In the genomic region with DNA sequence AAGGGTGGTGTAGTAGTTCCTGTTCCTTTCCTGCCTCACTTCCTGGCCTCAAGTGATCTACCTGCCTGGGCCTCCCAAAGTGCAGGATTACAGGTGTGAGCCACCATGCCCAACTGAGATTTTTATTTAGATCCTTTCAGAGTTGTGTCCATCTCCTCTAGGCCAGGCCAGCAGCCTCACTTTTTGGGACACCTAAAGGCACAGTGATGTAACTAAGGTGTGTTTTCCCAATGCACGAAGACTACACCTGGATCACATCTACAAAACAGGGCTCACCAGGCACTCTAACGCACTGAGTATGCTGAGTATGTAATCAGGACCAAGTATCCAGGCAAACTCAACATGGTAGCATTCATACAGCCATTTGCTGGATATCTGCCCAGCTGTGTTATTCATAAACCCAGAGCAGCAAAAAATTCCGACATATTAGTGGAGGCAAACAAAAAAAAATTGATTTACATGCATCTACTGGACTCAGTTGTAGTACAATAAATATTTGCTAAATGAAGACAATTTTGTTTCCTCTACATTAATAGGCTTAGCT, we compare ENCODE assay signal across 9 cellular contexts. TPM values are rescaled to one million over a fixed set of nuclear protein-coding genes. Genes with fewer than 3 reads are reported as not detected.
DNase-seq lines count a peak whose midpoint lies in the region; ATAC-seq and TF ChIP-seq lines count a peak whose summit lies in the region.
"Had no signal": no experiment of that assay in that cellular context is flagged by ENCODE, and none has a peak within 500 bp of the region (broad histone marks: within the 10 kb centered on the region; RNA-seq: fewer than 3 reads in every experiment).

No MANE protein-coding gene starts in this region.

- no peak for DNase-seq in activated T-cell treated with anti-CD3 and anti-CD28 coated beads, Interleukin-2, amount 50 U/mL, for 72 hours
- DNase-seq in activated T-cell treated with anti-CD3 and anti-CD28 coated beads for 4 hours (no peak), left lung (no peak), thyroid gland (no peak), SHP77 treated with DMSO at 0.1 percent for 48 hours (lab: John Stamatoyannopoulos, UW) (no peak)
- DNase-seq in activated naive CD8-positive, alpha-beta T cell treated with anti-CD3 and anti-CD28 coated beads for 36 hours, result no peak
- DNase-seq: BE2C had no signal

- no peaks in the 10 kb centered on the region for H3K9me3 ChIP-seq in left lung
- H3K9me3 ChIP-seq in thyroid gland, result no peaks in the 10 kb centered on the region
- H3K9me3 ChIP-seq: BE2C had no signal

- intact Hi-C loops in left lung (cut with DNase I), result no loop called here
- intact Hi-C loops in thyroid gland (cut with DNase I), result no loop called here

- H3K27me3 Mint-ChIP-seq in activated T-cell treated with anti-CD3 and anti-CD28 coated beads, Interleukin-2, amount 50 U/mL, for 72 hours (ENCODE audit: low read depth), result no peaks in the 10 kb centered on the region
- H3K27me3 Mint-ChIP-seq in activated naive CD8-positive, alpha-beta T cell treated with anti-CD3 and anti-CD28 coated beads for 36 hours, result no peaks in the 10 kb centered on the region

- H3K4me1 Mint-ChIP-seq in activated T-cell treated with anti-CD3 and anti-CD28 coated beads, Interleukin-2, amount 50 U/mL, for 72 hours (ENCODE audit: low read depth), result peaks cover 85% of the 10 kb centered on the region
- H3K4me1 Mint-ChIP-seq in activated naive CD8-positive, alpha-beta T cell treated with anti-CD3 and anti-CD28 coated beads for 36 hours, result peaks cover 79% of the 10 kb centered on the region

- H3K27ac ChIP-seq in left lung (peak overlapping the region; percentile 84 to 86), thyroid gland (peak overlapping the region; percentile 39 to 89 (median 57))

- no peak for ATAC-seq in activated T-cell treated with anti-CD3 and anti-CD28 coated beads, Interleukin-2, amount 50 U/mL, for 72 hours (replicated peaks in 1 of 2)
- peak; percentile 33 for ATAC-seq in left lung
- ATAC-seq in GM19463 (IDR thresholded peaks at IDR 0.05; ENCODE audit: unreplicated experiment), result no peak
- no peak for ATAC-seq in HG02852 (IDR thresholded peaks at IDR 0.05; ENCODE audit: unreplicated experiment)

- H3K9me3 Mint-ChIP-seq in activated T-cell treated with anti-CD3 and anti-CD28 coated beads, Interleukin-2, amount 50 U/mL, for 72 hours, result no peaks in the 10 kb centered on the region
- H3K9me3 Mint-ChIP-seq in activated naive CD8-positive, alpha-beta T cell treated with anti-CD3 and anti-CD28 coated beads for 36 hours, result no peaks in the 10 kb centered on the region

- TF ChIP-seq CTCF in left lung (IDR thresholded peaks at IDR 0.05) (no peak), thyroid gland (IDR thresholded peaks at IDR 0.05) (no peak)

- H3K36me3 ChIP-seq in left lung (no peaks in the 10 kb centered on the region), thyroid gland (no peaks in the 10 kb centered on the region)
- H3K36me3 ChIP-seq: BE2C had no signal

- H3K36me3 Mint-ChIP-seq in activated T-cell treated with anti-CD3 and anti-CD28 coated beads, Interleukin-2, amount 50 U/mL, for 72 hours (ENCODE audit: insufficient read depth in 2 of 2), result peaks cover 9 to 17% of the 10 kb centered on the region in 2 donors
- peaks cover 45% of the 10 kb centered on the region for H3K36me3 Mint-ChIP-seq in activated naive CD8-positive, alpha-beta T cell treated with anti-CD3 and anti-CD28 coated beads for 36 hours

- TF ChIP-seq POLR2A in thyroid gland (IDR thresholded peaks at IDR 0.05), result no peak

- H3K27ac Mint-ChIP-seq in activated T-cell treated with anti-CD3 and anti-CD28 coated beads, Interleukin-2, amount 50 U/mL, for 72 hours, result peak overlapping the region; percentile 89
- peak overlapping the region; percentile 88 for H3K27ac Mint-ChIP-seq in activated naive CD8-positive, alpha-beta T cell treated with anti-CD3 and anti-CD28 coated beads for 36 hours

- H3K27me3 ChIP-seq in left lung (no peaks in the 10 kb centered on the region), thyroid gland (no peaks in the 10 kb centered on the region)
- H3K27me3 ChIP-seq: BE2C had no signal

- peaks cover 51 to 95% of the 10 kb centered on the region in 2 donors for H3K4me1 ChIP-seq in left lung
- peaks cover 63 to 70% of the 10 kb centered on the region in 2 donors for H3K4me1 ChIP-seq in thyroid gland
- H3K4me1 ChIP-seq: BE2C had no signal

- peak overlapping the region; percentile 76 to 90 for H3K4me3 Mint-ChIP-seq in activated T-cell treated with anti-CD3 and anti-CD28 coated beads, Interleukin-2, amount 50 U/mL, for 72 hours
- peak overlapping the region; percentile 52 for H3K4me3 Mint-ChIP-seq in activated naive CD8-positive, alpha-beta T cell treated with anti-CD3 and anti-CD28 coated beads for 36 hours

- 90 to 98% methylated on average over 3 of the region's 3 CpGs for WGBS in thyroid gland, 2 donors

- H3K4me3 ChIP-seq in left lung (no peak overlapping the region), thyroid gland (replicated peaks in 1 of 3) (no peak overlapping the region)

RNA-seq across cellular contexts. Expression of a gene that starts 33.8 kb away (rescaled TPM):
- 100 to 1,000 TPM; 101 to 106 TPM for total RNA-seq in activated T-cell treated with anti-CD3 and anti-CD28 coated beads, Interleukin-2, amount 50 U/mL, for 72 hours
- total RNA-seq in activated naive CD8-positive, alpha-beta T cell treated with anti-CD3 and anti-CD28 coated beads for 36 hours, result 10 to 100 TPM; 56.1 to 61.5 TPM
- total RNA-seq in left lung (10 to 100 TPM; 47.3 to 63.2 TPM), thyroid gland (10 to 100 TPM; 39.4 to 68.0 (median 47.4) TPM)
